Comparison of ENCODE assay signal across 15 cellular contexts in the genomic region with DNA sequence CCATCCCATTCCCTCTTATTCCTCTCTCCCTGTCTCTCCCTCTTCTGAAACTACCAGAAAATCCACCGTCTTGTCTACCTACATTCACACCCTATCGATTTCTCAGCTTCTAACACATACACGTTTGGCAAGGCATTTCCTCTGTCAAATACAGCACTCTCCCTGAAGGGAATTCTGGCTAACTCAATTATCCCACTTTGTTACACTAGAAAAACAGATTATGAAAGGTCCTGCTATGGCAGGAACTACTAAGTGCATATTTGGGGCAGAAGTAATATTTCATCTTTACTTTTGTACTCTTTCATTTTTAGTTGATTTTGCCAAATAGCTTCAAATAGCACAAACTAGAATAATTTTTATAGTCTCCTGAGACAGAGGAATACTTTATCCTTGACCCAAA. TPM values are rescaled to one million over a fixed set of nuclear protein-coding genes. Genes with fewer than 3 reads are reported as not detected.
DNase-seq lines count a peak whose midpoint lies in the region; ATAC-seq and TF ChIP-seq lines count a peak whose summit lies in the region.
"Had no signal": no experiment of that assay in that cellular context is flagged by ENCODE, and none has a peak within 500 bp of the region (broad histone marks: within the 10 kb centered on the region; RNA-seq: fewer than 3 reads in every experiment).

No MANE protein-coding gene starts in this region.

- no peak for ATAC-seq in naive thymus-derived CD4-positive, alpha-beta T cell
- no peak for ATAC-seq in natural killer cell treated with Interleukin-12 subunit alpha and Interleukin-12 subunit beta and Interleukin-15 and Interleukin-18, amount 100 ng/mL, for 72 hours

- H3K9me3 ChIP-seq in SK-N-SH (no peaks in the 10 kb centered on the region), adipocyte (ENCODE audit: control insufficient read depth, low read length) (peaks cover 3% of the 10 kb centered on the region), osteoblast (ENCODE audit: low read depth, low read length) (no peaks in the 10 kb centered on the region)
- no peaks in the 10 kb centered on the region for H3K9me3 ChIP-seq in naive thymus-derived CD4-positive, alpha-beta T cell (ENCODE audit: control insufficient read depth in 2 of 3, low read length in 3 of 3)

- H3K36me3 ChIP-seq in SK-N-SH (replicated peaks in 1 of 2; ENCODE audit: control insufficient read depth in 1 of 2, insufficient read depth in 2 of 2, low read length in 1 of 2) (no peaks in the 10 kb centered on the region), adipocyte (ENCODE audit: control insufficient read depth, insufficient read depth, low read length, severe bottlenecking) (no peaks in the 10 kb centered on the region), osteoblast (ENCODE audit: insufficient read depth, low read length) (no peaks in the 10 kb centered on the region)
- no peaks in the 10 kb centered on the region for H3K36me3 ChIP-seq in naive thymus-derived CD4-positive, alpha-beta T cell (ENCODE audit: control insufficient read depth in 2 of 3, insufficient read depth in 3 of 3, low read length in 3 of 3)
- H3K36me3 ChIP-seq: HAP-1 had no signal

- intact Hi-C loops in naive thymus-derived CD4-positive, alpha-beta T cell (cut with micrococcal nuclease): no loop called here

- H3K9ac ChIP-seq in SK-N-SH (no peak overlapping the region), adipocyte (ENCODE audit: low read length) (no peak overlapping the region)
- H3K9ac ChIP-seq: GM23248 had no signal

- H3K36me3 Mint-ChIP-seq in naive thymus-derived CD4-positive, alpha-beta T cell: peaks cover 0 to 3% (median 0%) of the 10 kb centered on the region in 5 donors
- no peaks in the 10 kb centered on the region for H3K36me3 Mint-ChIP-seq in natural killer cell treated with Interleukin-12 subunit alpha and Interleukin-12 subunit beta and Interleukin-15 and Interleukin-18, amount 100 ng/mL, for 72 hours

- POLR2A ChIA-PET in SK-N-SH (lab: Yijun Ruan, JAX): no interaction called here
- POLR2A ChIA-PET in naive thymus-derived CD4-positive, alpha-beta T cell (lab: Charles Lee): no interaction called here

- no peaks in the 10 kb centered on the region for H3K9me2 ChIP-seq in SK-N-SH

- no peaks in the 10 kb centered on the region for H3F3A ChIP-seq in SK-N-SH (replicated peaks; ENCODE audit: insufficient read depth)

- DNase-seq in SK-N-SH: peak; percentile 23
- no peak for DNase-seq in adipocyte (ENCODE audit: low read depth)
- DNase-seq in osteoblast (ENCODE audit: insufficient read length, low spot score, missing footprints): no peak
- DNase-seq in GDM1 (lab: John Stamatoyannopoulos, UW): no peak
- no peak for DNase-seq in naive thymus-derived CD4-positive, alpha-beta T cell
- DNase-seq in natural killer cell treated with Interleukin-12 subunit alpha and Interleukin-12 subunit beta and Interleukin-15 and Interleukin-18, amount 100 ng/mL, for 72 hours (ENCODE audit: low spot score): no peak
- no peak for DNase-seq in islet precursor cell
- DNase-seq: ACHN; Caco-2; CD4-positive, alpha-beta T cell; GM23248 had no signal

- 18% methylated on average over 3 of the region's 3 CpGs for WGBS in SK-N-SH (ENCODE audit: low lambda C conversion rate)

- H3K4me3 ChIP-seq in SK-N-SH (ENCODE audit: low read depth in 2 of 2, low read length in 1 of 2): no peak overlapping the region
- H3K4me3 ChIP-seq in adipocyte (ENCODE audit: low read length): peak overlapping the region; percentile 43
- no peak overlapping the region for H3K4me3 ChIP-seq in osteoblast (ENCODE audit: insufficient read depth, low read length)
- H3K4me3 ChIP-seq in naive thymus-derived CD4-positive, alpha-beta T cell (ENCODE audit: low read length): no peak overlapping the region
- H3K4me3 ChIP-seq: GM23248, HAP-1 had no signal

- no peak overlapping the region for H3K27ac Mint-ChIP-seq in naive thymus-derived CD4-positive, alpha-beta T cell
- H3K27ac Mint-ChIP-seq in natural killer cell treated with Interleukin-12 subunit alpha and Interleukin-12 subunit beta and Interleukin-15 and Interleukin-18, amount 100 ng/mL, for 72 hours: no peak overlapping the region
- H3K27ac Mint-ChIP-seq: CD4-positive, alpha-beta T cell had no signal

- H3K27ac ChIP-seq in SK-N-SH (ENCODE audit: low read depth in 2 of 2, low read length in 1 of 2) (no peak overlapping the region), osteoblast (ENCODE audit: low read depth, low read length) (no peak overlapping the region)
- no peak overlapping the region for H3K27ac ChIP-seq in naive thymus-derived CD4-positive, alpha-beta T cell (ENCODE audit: low read depth, low read length)
- H3K27ac ChIP-seq: C4-2B, GM23248 had no signal

- H2AFZ ChIP-seq in SK-N-SH (ENCODE audit: low read depth) (no peak overlapping the region), osteoblast (ENCODE audit: low read length) (no peak overlapping the region)
- H2AFZ ChIP-seq: GM23248 had no signal

- H3K4me1 ChIP-seq in SK-N-SH (ENCODE audit: control insufficient read depth in 1 of 2, insufficient read depth in 2 of 2, low read depth in 1 of 2, low read length in 1 of 2): no peaks in the 10 kb centered on the region; a peak in 1 of 4 replicates
- peaks cover 15% of the 10 kb centered on the region for H3K4me1 ChIP-seq in adipocyte (ENCODE audit: control insufficient read depth, insufficient read depth, low read length)
- H3K4me1 ChIP-seq in osteoblast (ENCODE audit: insufficient read depth, low read length): no peaks in the 10 kb centered on the region
- H3K4me1 ChIP-seq in naive thymus-derived CD4-positive, alpha-beta T cell (ENCODE audit: control insufficient read depth in 2 of 2, insufficient read depth in 2 of 2, low read length in 2 of 2): no peaks in the 10 kb centered on the region
- H3K4me1 ChIP-seq: Caco-2 had no signal

- H3K79me2 ChIP-seq in SK-N-SH (ENCODE audit: insufficient read depth) (no peaks in the 10 kb centered on the region), osteoblast (ENCODE audit: insufficient read depth, low read length) (no peaks in the 10 kb centered on the region)

- H3K4me3 Mint-ChIP-seq in naive thymus-derived CD4-positive, alpha-beta T cell: no peak overlapping the region
- H3K4me3 Mint-ChIP-seq in natural killer cell treated with Interleukin-12 subunit alpha and Interleukin-12 subunit beta and Interleukin-15 and Interleukin-18, amount 100 ng/mL, for 72 hours: no peak overlapping the region
- H3K4me3 Mint-ChIP-seq: CD4-positive, alpha-beta T cell had no signal

- no peak for TF ChIP-seq RAD21 in SK-N-SH (IDR thresholded peaks at IDR 0.05; ENCODE audit: low read length)

- no peak overlapping the region for H3K4me2 ChIP-seq in SK-N-SH
- peak overlapping the region; percentile 21 for H3K4me2 ChIP-seq in osteoblast (ENCODE audit: insufficient read depth, low read length)

- no peaks in the 10 kb centered on the region for H3K4me1 Mint-ChIP-seq in naive thymus-derived CD4-positive, alpha-beta T cell
- H3K4me1 Mint-ChIP-seq in natural killer cell treated with Interleukin-12 subunit alpha and Interleukin-12 subunit beta and Interleukin-15 and Interleukin-18, amount 100 ng/mL, for 72 hours (ENCODE audit: low read depth in 2 of 2): no peaks in the 10 kb centered on the region

- peaks cover 0 to 18% (median 9%) of the 10 kb centered on the region in 5 donors for H3K27me3 Mint-ChIP-seq in naive thymus-derived CD4-positive, alpha-beta T cell
- peaks cover 10 to 39% of the 10 kb centered on the region in 2 donors for H3K27me3 Mint-ChIP-seq in natural killer cell treated with Interleukin-12 subunit alpha and Interleukin-12 subunit beta and Interleukin-15 and Interleukin-18, amount 100 ng/mL, for 72 hours

- CTCF ChIA-PET in SK-N-SH (lab: Yijun Ruan, JAX): no interaction called here
- CTCF ChIA-PET in naive thymus-derived CD4-positive, alpha-beta T cell (lab: Charles Lee): no interaction called here

- TF ChIP-seq EP300 in SK-N-SH (IDR thresholded peaks at IDR 0.05; ENCODE audit: borderline replicate concordance in 1 of 2, low read depth in 1 of 2, low read length in 1 of 2): no peak

- H4K20me1 ChIP-seq in SK-N-SH (ENCODE audit: insufficient read depth): no peaks in the 10 kb centered on the region
- no peaks in the 10 kb centered on the region for H4K20me1 ChIP-seq in osteoblast (ENCODE audit: insufficient read depth, low read length)

- H3K9me3 Mint-ChIP-seq in naive thymus-derived CD4-positive, alpha-beta T cell: peaks cover 0 to 13% (median 4%) of the 10 kb centered on the region in 11 donors
- H3K9me3 Mint-ChIP-seq in natural killer cell treated with Interleukin-12 subunit alpha and Interleukin-12 subunit beta and Interleukin-15 and Interleukin-18, amount 100 ng/mL, for 72 hours: no peaks in the 10 kb centered on the region
- H3K9me3 Mint-ChIP-seq: CD4-positive, alpha-beta T cell had no signal

- no peaks in the 10 kb centered on the region for H3K27me3 ChIP-seq in SK-N-SH (ENCODE audit: insufficient read depth)
- no peaks in the 10 kb centered on the region for H3K27me3 ChIP-seq in adipocyte (replicated peaks; ENCODE audit: control insufficient read depth, insufficient read depth, low read length)
- H3K27me3 ChIP-seq in osteoblast (ENCODE audit: insufficient read depth, low read length): peaks cover 9% of the 10 kb centered on the region
- no peaks in the 10 kb centered on the region for H3K27me3 ChIP-seq in naive thymus-derived CD4-positive, alpha-beta T cell (ENCODE audit: control insufficient read depth in 2 of 2, insufficient read depth in 2 of 2, low read length in 2 of 2)

- no peak for TF ChIP-seq CTCF in SK-N-SH (IDR thresholded peaks at IDR 0.05)
- TF ChIP-seq CTCF in osteoblast (IDR thresholded peaks at IDR 0.05; ENCODE audit: extremely low read depth, low read depth, low read length): no peak

RNA-seq across cellular contexts. Expression of a gene that starts 46.6 kb away (rescaled TPM):
- 2.4 and 2.8 TPM in 2 replicates for polyA plus RNA-seq in SK-N-SH (2012; rRNA removed)
- polyA plus RNA-seq in SK-N-SH (2012; cell fraction: cytosol; rRNA removed): 4.8 and 7.0 TPM in 2 replicates
- 0.95 and 1.3 TPM in 2 replicates for polyA plus RNA-seq in SK-N-SH (2012; cell fraction: nucleus; rRNA removed)
- total RNA-seq in osteoblast: 12.4 and 12.7 TPM in 2 replicates
- 10 to 100 TPM; 10.9 to 15.7 (median 11.6) TPM for total RNA-seq in naive thymus-derived CD4-positive, alpha-beta T cell
- 10 to 100 TPM in 1 of 2 donors, 1 to 10 TPM in 1; 9.7 to 11.5 TPM for polyA plus RNA-seq in naive thymus-derived CD4-positive, alpha-beta T cell
- 10 to 100 TPM; 15.7 to 18.8 TPM for total RNA-seq in natural killer cell treated with Interleukin-12 subunit alpha and Interleukin-12 subunit beta and Interleukin-15 and Interleukin-18, amount 100 ng/mL, for 72 hours

RNA-seq across cellular contexts. Expression of a gene that starts 55.7 kb away (rescaled TPM):
- 0.05 and 0.13 TPM in 2 replicates for polyA plus RNA-seq in SK-N-SH (2012; rRNA removed)
- polyA plus RNA-seq in SK-N-SH (2012; cell fraction: cytosol; rRNA removed): 0.06 and 0.08 TPM in 2 replicates
- 0.31 TPM in 2 replicates for polyA plus RNA-seq in SK-N-SH (2012; cell fraction: nucleus; rRNA removed)
- total RNA-seq in osteoblast: under 0.01 TPM in 2 replicates
- under 1 TPM; 0.19 to 0.89 (median 0.37) TPM for total RNA-seq in naive thymus-derived CD4-positive, alpha-beta T cell
- under 1 TPM in 1 of 2 donors, not detected in 1; 0.09 TPM for polyA plus RNA-seq in naive thymus-derived CD4-positive, alpha-beta T cell
- total RNA-seq in natural killer cell treated with Interleukin-12 subunit alpha and Interleukin-12 subunit beta and Interleukin-15 and Interleukin-18, amount 100 ng/mL, for 72 hours: under 1 TPM in 1 of 2 donors, not detected in 1; 0.12 TPM
- total RNA-seq: GM23248, HT-29 had no signal
- polyA plus RNA-seq: BJ, GM23248 had no signal
